ENCODE assay signal across 2 cellular contexts in genomic region chr3:13902648-13903238, GRCh38.
TF ChIP-seq lines count a peak whose summit lies in the region.

No MANE protein-coding gene starts in this region.

TF ChIP-seq in HCT116, 20 proteins besides CTCF, POLR2A, EP300 and RAD21:
- TF ChIP-seq ZNF274 (IDR thresholded peaks at IDR 0.05; ENCODE audit: low read depth, low read length) (peak; percentile 88), SIN3A (IDR thresholded peaks at IDR 0.05; ENCODE audit: low read depth) (no peak)

TF ChIP-seq in H1, 55 proteins besides CTCF, POLR2A, EP300 and RAD21:
- TF ChIP-seq ZNF274 (IDR thresholded peaks at IDR 0.05; ENCODE audit: borderline replicate concordance, extremely low read depth, low read length) (peak; percentile 87; the same call in 1 of the 2 replicates), TBP (IDR thresholded peaks at IDR 0.05; ENCODE audit: low read depth, low read length) (no peak)
